12 cellular contexts compared by ENCODE assay signal in genomic region chr5:45774528-45774927, GRCh38.
DNase-seq lines count a peak whose midpoint lies in the region; ATAC-seq, FAIRE-seq and TF ChIP-seq lines count a peak whose summit lies in the region.
"Had no signal": no experiment of that assay in that cellular context is flagged by ENCODE, and none has a peak within 500 bp of the region (broad histone marks: within the 10 kb centered on the region; RNA-seq: fewer than 3 reads in every experiment).

No MANE protein-coding gene starts in this region.

- H3K9ac ChIP-seq in mesendoderm (ENCODE audit: low read length): no peak overlapping the region

- H4K5ac ChIP-seq in mesendoderm (ENCODE audit: low read length): no peak overlapping the region

- no peak for ATAC-seq in GM18520 (IDR thresholded peaks at IDR 0.05; ENCODE audit: unreplicated experiment)
- no peak for ATAC-seq in HG03460 (IDR thresholded peaks at IDR 0.05; ENCODE audit: unreplicated experiment)
- ATAC-seq: activated CD4-positive, alpha-beta T cell treated with anti-CD3 and anti-CD28 coated beads for 36 hours had no signal

- H3K56ac ChIP-seq in mesendoderm (ENCODE audit: low read length): no peak overlapping the region

- no peak for TF ChIP-seq POLR2A in H54 (IDR thresholded peaks at IDR 0.05; ENCODE audit: low read depth, low read length)

- no peaks in the 10 kb centered on the region for H3K79me1 ChIP-seq in mesendoderm (ENCODE audit: low read length)

- DNase-seq in DMS 273 (lab: John Stamatoyannopoulos, UW; ENCODE audit: unreplicated experiment): peak; percentile 9
- no peak for DNase-seq in DMS 273 treated with DMSO at 0.1 percent for 48 hours (lab: John Stamatoyannopoulos, UW)
- no peak for DNase-seq in H54 (ENCODE audit: insufficient read length, low spot score)
- DNase-seq in RCC 7860 (ENCODE audit: low spot score): no peak
- peak; percentile 11 for DNase-seq in mesendoderm
- DNase-seq in GM03348 (ENCODE audit: low spot score): no peak
- DNase-seq: 8988T; activated CD4-positive, alpha-beta T cell treated with anti-CD3 and anti-CD28 coated beads for 36 hours; NCI-H1417 treated with DMSO at 0.1 percent for 48 hours had no signal

- no peak overlapping the region for H2BK5ac ChIP-seq in mesendoderm (ENCODE audit: low read length)

- no peak overlapping the region for H3K4me3 ChIP-seq in mesendoderm (ENCODE audit: low read length)
- H3K4me3 ChIP-seq: lung had no signal

- 100% methylated on average over 1 of the region's 1 CpG for WGBS in mesendoderm (ENCODE audit: extremely low coverage, insufficient coverage, low lambda C conversion rate)

- H3K4me1 ChIP-seq in mesendoderm (ENCODE audit: control insufficient read depth, low read depth, low read length): no peaks in the 10 kb centered on the region

- FAIRE-seq in H54 (lab: Jason Lieb, UNC) (peak; percentile 27), RCC 7860 (lab: Jason Lieb, UNC) (peak; percentile 76)

- H2BK120ac ChIP-seq in mesendoderm (ENCODE audit: low read depth, low read length): no peak overlapping the region

- no peak overlapping the region for H4K8ac ChIP-seq in mesendoderm (ENCODE audit: low read depth, low read length)

- no peak overlapping the region for H3K18ac ChIP-seq in mesendoderm (ENCODE audit: low read length)

- no peak overlapping the region for H3K27ac ChIP-seq in mesendoderm (ENCODE audit: low read depth, low read length)

- H3K23ac ChIP-seq in mesendoderm (ENCODE audit: low read length): no peak overlapping the region

- no peaks in the 10 kb centered on the region for H3K36me3 ChIP-seq in mesendoderm (ENCODE audit: control insufficient read depth, insufficient read depth, low read length)

- no peak overlapping the region for H3K4me2 ChIP-seq in mesendoderm (ENCODE audit: low read length)

- H3K27me3 ChIP-seq in mesendoderm (ENCODE audit: insufficient read depth, low read length, poor library complexity): no peaks in the 10 kb centered on the region

- H2AK5ac ChIP-seq in mesendoderm (ENCODE audit: low read length): no peak overlapping the region

- no peak overlapping the region for H2BK15ac ChIP-seq in mesendoderm (replicated peaks; ENCODE audit: low read depth)

- no peaks in the 10 kb centered on the region for H3K79me2 ChIP-seq in mesendoderm (ENCODE audit: control insufficient read depth, insufficient read depth, low read length)

- H3K4ac ChIP-seq in mesendoderm (ENCODE audit: low read depth, low read length): no peak overlapping the region

Comparison
In these comparisons a context has a peak if more than half of its experiments do, and no peak if none do; other contexts are left out.
1. DNase-seq: peak in DMS 273 (single experiment) and mesendoderm (single experiment); none in DMS 273 treated with DMSO at 0.1 percent for 48 hours (single experiment), H54 (single experiment), RCC 7860 (single experiment) and GM03348 (single experiment).